ENCODE assay signal across 24 cellular contexts in the genomic region with DNA sequence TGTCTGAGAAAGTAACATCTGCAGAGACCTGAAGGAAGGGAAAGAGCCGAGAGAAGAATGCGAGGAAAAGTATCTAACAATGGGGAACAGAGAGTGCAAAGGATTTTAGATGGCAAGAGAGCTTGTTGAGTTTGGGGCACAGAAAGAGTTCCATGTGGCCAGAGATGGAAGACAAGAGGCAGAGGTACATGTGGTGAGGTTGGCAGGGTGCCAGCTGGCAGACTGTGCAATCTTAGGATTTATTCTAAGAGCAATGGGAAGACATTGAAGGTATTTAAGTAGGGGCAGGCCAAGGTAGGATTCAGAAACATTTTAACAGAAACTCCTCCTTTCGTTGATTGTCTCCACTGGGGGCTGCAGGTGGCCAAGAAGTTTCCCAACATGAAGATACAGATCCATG. TPM values are rescaled to one million over a fixed set of nuclear protein-coding genes. Genes with fewer than 3 reads are reported as not detected.
DNase-seq lines count a peak whose midpoint lies in the region; ATAC-seq, FAIRE-seq and TF ChIP-seq lines count a peak whose summit lies in the region.
"Had no signal": no experiment of that assay in that cellular context is flagged by ENCODE, and none has a peak within 500 bp of the region (broad histone marks: within the 10 kb centered on the region; RNA-seq: fewer than 3 reads in every experiment).

No MANE protein-coding gene starts in this region.

- in situ Hi-C loops in K562 (cut with MboI), result no loop called here

- H3K27me3 ChIP-seq in A673 (replicated peaks; ENCODE audit: insufficient read depth, low read depth, low read length, poor library complexity) (peaks cover 22% of the 10 kb centered on the region), K562 (ENCODE audit: control insufficient read depth in 2 of 2, insufficient read depth in 2 of 2, low read length in 2 of 2) (peaks cover 28 to 38% of the 10 kb centered on the region in 2 experiments; a peak in 3 of 5 replicates)
- H3K27me3 ChIP-seq: Peyer's patch had no signal

- WGBS in K562 (ENCODE audit: insufficient coverage, low coverage, missing lambda C conversion rate), result 0% methylated on average over 3 of the region's 3 CpGs

- no peaks in the 10 kb centered on the region for H3K79me2 ChIP-seq in K562 (ENCODE audit: control insufficient read depth, insufficient read depth, low read length)

- no peak for FAIRE-seq in K562 (lab: Jason Lieb, UNC)

- H2AFZ ChIP-seq in K562 (ENCODE audit: low read depth, low read length), result no peak overlapping the region
- H2AFZ ChIP-seq: GM23338 had no signal

- no peak for TF ChIP-seq EP300 in K562 (IDR thresholded peaks at IDR 0.05; ENCODE audit: low read length)

- H3K9ac ChIP-seq in K562 (ENCODE audit: insufficient read depth in 1 of 2, low read depth in 2 of 2, low read length in 2 of 2), result no peak overlapping the region
- H3K9ac ChIP-seq: KMS-11 had no signal

- TF ChIP-seq CTCF in A673 (conservative IDR thresholded peaks at IDR 0.05; ENCODE audit: low read depth, low read length) (no peak), K562 (IDR thresholded peaks at IDR 0.05 in 2 of 3, conservative IDR thresholded peaks at IDR 0.05 in 1 of 3; ENCODE audit: insufficient read depth in 2 of 3, low read depth in 1 of 3, low read length in 3 of 3) (no peak)

- no peak for TF ChIP-seq RAD21 in K562 (CRISPR knock-in tag; conservative IDR thresholded peaks at IDR 0.05 in 1 of 2, IDR thresholded peaks at IDR 0.05 in 1 of 2)

- H4K20me1 ChIP-seq in K562 (replicated peaks; ENCODE audit: control insufficient read depth, insufficient read depth, low read length), result no peaks in the 10 kb centered on the region

- H3K27ac ChIP-seq in A673 (ENCODE audit: low read depth, low read length, poor library complexity, severe bottlenecking) (no peak overlapping the region), K562 (ENCODE audit: extremely low read depth, low read depth, low read length) (no peak overlapping the region)
- H3K27ac ChIP-seq: 22Rv1, KMS-11, Peyer's patch, SK-N-MC had no signal

- H3K9me3 ChIP-seq in A673 (ENCODE audit: low read depth, low read length, poor library complexity, severe bottlenecking) (no peaks in the 10 kb centered on the region), K562 (replicated peaks; ENCODE audit: control insufficient read depth, insufficient read depth, low read depth, low read length) (no peaks in the 10 kb centered on the region)
- H3K9me3 ChIP-seq: Peyer's patch had no signal

- CTCF ChIA-PET in A673 (lab: Charles Lee) (no interaction called here), K562 (lab: Yijun Ruan, JAX; ENCODE audit: low intra/inter-chr PET ratio) (no interaction called here)

- H3K4me1 ChIP-seq in A673 (ENCODE audit: insufficient read depth, low read length, poor library complexity, severe bottlenecking) (no peaks in the 10 kb centered on the region), K562 (replicated peaks in 1 of 2; ENCODE audit: control insufficient read depth in 2 of 2, insufficient read depth in 2 of 2, low read length in 2 of 2) (no peaks in the 10 kb centered on the region)
- H3K4me1 ChIP-seq: Peyer's patch had no signal

- H3K4me2 ChIP-seq in K562 (ENCODE audit: insufficient read depth, low read length), result no peak overlapping the region
- H3K4me2 ChIP-seq: GM23338, KMS-11 had no signal

- no peak for TF ChIP-seq POLR2A in K562 (conservative IDR thresholded peaks at IDR 0.05)

- intact Hi-C loops in A673 (cut with micrococcal nuclease; ENCODE audit: unreplicated experiment) (no loop called here), K562 (cut with micrococcal nuclease) (no loop called here)

- DNase-seq in DMS 273 (lab: John Stamatoyannopoulos, UW; ENCODE audit: unreplicated experiment) (peak; percentile 17), DMS 273 treated with DMSO at 0.1 percent for 48 hours (lab: John Stamatoyannopoulos, UW) (no peak), A673 (ENCODE audit: low spot score) (peak; percentile 21), NCI-H82 (lab: John Stamatoyannopoulos, UW) (peak; percentile 83), K562 (ENCODE audit: extremely low read depth in 1 of 4, low spot score in 3 of 4) (no peak)
- no peak for DNase-seq in stimulated activated naive CD4-positive, alpha-beta T cell treated with Interleukin-2 at 50 U/mL for 16 hours (lab: John Stamatoyannopoulos, UW)
- no peak for DNase-seq in stimulated activated CD4-positive, alpha-beta T cell treated with anti-CD3 and anti-CD28 coated beads, Interleukin-4, amount 100 ng/mL, for 4 hours
- DNase-seq: ACHN, Calu3, H9, HFFc6, NCI-H1092 treated with DMSO at 0.1 percent for 48 hours, NCI-H1436, NCI-H187, NCI-H2081 treated with DMSO at 0.1 percent for 48 hours, NCI-H446 treated with DMSO at 0.1 percent for 48 hours, Peyer's patch, SIG-M5 had no signal

- BruUV-seq in A673 (replicated peaks; lab: Mats Ljungman, UMichigan) (no TSS peak), K562 (replicated peaks; lab: Mats Ljungman, UMichigan) (no TSS peak)

- H3K36me3 ChIP-seq in A673 (ENCODE audit: insufficient read depth, low read length, poor library complexity, severe bottlenecking) (no peaks in the 10 kb centered on the region), K562 (ENCODE audit: control insufficient read depth, insufficient read depth, low read length) (no peaks in the 10 kb centered on the region)
- H3K36me3 ChIP-seq: Peyer's patch had no signal

- H3K9me1 ChIP-seq in K562 (ENCODE audit: control insufficient read depth, insufficient read depth, low read length), result no peaks in the 10 kb centered on the region

- ATAC-seq in K562, result no peak
- ATAC-seq: GM23338 had no signal

- POLR2A ChIA-PET in A673 (lab: Charles Lee; ENCODE audit: low non-redundant PET) (interaction anchor here (0.6 kb wide), 1 partner anchor 84 kb away, joined by 3 read pairs; no protein-coding TSS in a partner anchor), K562 (lab: Yijun Ruan, JAX) (no interaction called here)

- no peak overlapping the region for H3K4me3 ChIP-seq in A673 (ENCODE audit: low read depth, low read length, poor library complexity, severe bottlenecking)
- no peak overlapping the region for H3K4me3 ChIP-seq in K562
- H3K4me3 ChIP-seq: GM23338, Peyer's patch, SK-N-MC had no signal

TF ChIP-seq in K562, 482 proteins besides CTCF, POLR2A, EP300 and RAD21 (continues in another document):
- TF ChIP-seq, protein P1, sequence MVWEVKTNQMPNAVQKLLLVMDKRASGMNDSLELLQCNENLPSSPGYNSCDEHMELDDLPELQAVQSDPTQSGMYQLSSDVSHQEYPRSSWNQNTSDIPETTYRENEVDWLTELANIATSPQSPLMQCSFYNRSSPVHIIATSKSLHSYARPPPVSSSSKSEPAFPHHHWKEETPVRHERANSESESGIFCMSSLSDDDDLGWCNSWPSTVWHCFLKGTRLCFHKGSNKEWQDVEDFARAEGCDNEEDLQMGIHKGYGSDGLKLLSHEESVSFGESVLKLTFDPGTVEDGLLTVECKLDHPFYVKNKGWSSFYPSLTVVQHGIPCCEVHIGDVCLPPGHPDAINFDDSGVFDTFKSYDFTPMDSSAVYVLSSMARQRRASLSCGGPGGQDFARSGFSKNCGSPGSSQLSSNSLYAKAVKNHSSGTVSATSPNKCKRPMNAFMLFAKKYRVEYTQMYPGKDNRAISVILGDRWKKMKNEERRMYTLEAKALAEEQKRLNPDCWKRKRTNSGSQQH (CRISPR knock-in tag; IDR thresholded peaks at IDR 0.05), result no peak
- TF ChIP-seq RBBP5 (IDR thresholded peaks at IDR 0.05; ENCODE audit: borderline replicate concordance, insufficient read depth, low read length, poor library complexity, severe bottlenecking) (no peak), JUN (IDR thresholded peaks at IDR 0.05; ENCODE audit: borderline replicate concordance, low read depth, low read length) (no peak), JUN (CRISPR knock-in tag; IDR thresholded peaks at IDR 0.05; ENCODE audit: borderline replicate concordance) (no peak), SETDB1 (IDR thresholded peaks at IDR 0.05; ENCODE audit: low read length) (no peak), SRF (CRISPR knock-in tag; IDR thresholded peaks at IDR 0.05) (no peak)

RNA-seq across cellular contexts. Expression of a gene that starts 20.4 kb away (rescaled TPM):
- total RNA-seq in A673 (2021) (not detected in 2 replicates), K562 (2014; rRNA removed) (0.08 TPM in 1 of 2 replicates, not detected in the other), K562 (2014; rRNA removed; fragmentation: Illumina TruSeq; extraction: Trizol) (not detected in 2 replicates), K562 (2015; rRNA removed; fragmentation: Illumina TruSeq; extraction: Trizol) (0.07 and 0.11 TPM in 2 replicates), K562 (2021) (0.11 and 0.31 TPM in 2 replicates)
- total RNA-seq in K562 (2011; cell fraction: chromatin; rRNA removed; ENCODE audit: low replicate concordance), result not detected in 2 replicates
- total RNA-seq in K562 (2011; cell fraction: nucleolus; rRNA removed), result not detected in 2 replicates
- total RNA-seq in K562 (2011; cell fraction: nucleoplasm; rRNA removed), result not detected in 2 replicates
- polyA plus RNA-seq in K562 (2011; rRNA removed) (0.10 TPM in 1 of 2 replicates, not detected in the other), K562 (2014; fragmentation: Illumina TruSeq; extraction: Trizol) (0.15 TPM in 1 of 2 replicates, not detected in the other), K562 (2014; fragmentation: Nextera tagmentation; extraction: Ambion mirVana) (under 1 TPM; 0.06 to 0.07 TPM), K562 (2014; rRNA removed) (not detected in 2 replicates)
- 0.12 and 0.15 TPM in 2 replicates for polyA plus RNA-seq in K562 (2011; cell fraction: cytosol; rRNA removed)
- polyA plus RNA-seq in K562 (2011; cell fraction: nucleus; rRNA removed), result not detected in 2 replicates
- polyA plus RNA-seq in K562 (2012), result 0.17 and 0.22 TPM in 2 replicates
- polyA minus RNA-seq in K562 (2011; rRNA and poly(A)+ RNA removed), result 0.11 and 0.18 TPM in 2 replicates
- polyA minus RNA-seq in K562 (2011; cell fraction: cytosol; rRNA and poly(A)+ RNA removed), result not detected in 2 replicates
- not detected in 2 replicates for polyA minus RNA-seq in K562 (2011; cell fraction: nucleus; rRNA and poly(A)+ RNA removed)
- total RNA-seq: Calu3; HFFc6; OCI-LY7; Peyer's patch; T-helper 1 cell treated with Interleukin-12 subunit alpha and Interleukin-12 subunit beta and Interleukin-4 antibody, amounts not matched to agents 30 ng/mL and 1 ng/mL, for 36 hours had no signal

RNA-seq across cellular contexts. Expression of a gene that starts 21.9 kb away (rescaled TPM):
- total RNA-seq in A673 (2021), result not detected in 2 replicates
- total RNA-seq in K562 (2011; cell fraction: chromatin; rRNA removed; ENCODE audit: low replicate concordance), result not detected in 2 replicates
- not detected in 2 replicates for total RNA-seq in K562 (2011; cell fraction: nucleolus; rRNA removed)
- total RNA-seq in K562 (2011; cell fraction: nucleoplasm; rRNA removed), result not detected in 2 replicates
- not detected in 2 replicates for total RNA-seq in K562 (2014; rRNA removed)
- not detected in 2 replicates for total RNA-seq in K562 (2014; rRNA removed; fragmentation: Illumina TruSeq; extraction: Trizol)
- not detected in 2 replicates for total RNA-seq in K562 (2015; rRNA removed; fragmentation: Illumina TruSeq; extraction: Trizol)
- total RNA-seq in K562 (2021), result not detected in 2 replicates
- polyA plus RNA-seq in K562 (2011; rRNA removed), result not detected in 2 replicates
- not detected in 2 replicates for polyA plus RNA-seq in K562 (2011; cell fraction: cytosol; rRNA removed)
- polyA plus RNA-seq in K562 (2011; cell fraction: nucleus; rRNA removed), result not detected in 2 replicates
- polyA plus RNA-seq in K562 (2012), result not detected in 2 replicates
- polyA plus RNA-seq in K562 (2014; fragmentation: Illumina TruSeq; extraction: Trizol), result not detected in 2 replicates
- polyA plus RNA-seq in K562 (2014; fragmentation: Nextera tagmentation; extraction: Ambion mirVana), result not detected
- polyA plus RNA-seq in K562 (2014; rRNA removed), result not detected in 2 replicates
- not detected in 2 replicates for polyA minus RNA-seq in K562 (2011; rRNA and poly(A)+ RNA removed)
- polyA minus RNA-seq in K562 (2011; cell fraction: cytosol; rRNA and poly(A)+ RNA removed), result not detected in 2 replicates
- not detected in 2 replicates for polyA minus RNA-seq in K562 (2011; cell fraction: nucleus; rRNA and poly(A)+ RNA removed)
- total RNA-seq: Calu3; GM23338; H9; HFFc6; OCI-LY7; Peyer's patch; T-helper 1 cell treated with Interleukin-12 subunit alpha and Interleukin-12 subunit beta and Interleukin-4 antibody, amounts not matched to agents 30 ng/mL and 1 ng/mL, for 36 hours had no signal
- polyA plus RNA-seq: GM23338 had no signal

Comparison
In these comparisons a context has a peak if more than half of its experiments do, and no peak if none do; other contexts are left out.
1. DNase-seq: peak in DMS 273 (single experiment), A673 (single experiment) and NCI-H82 (single experiment); none in DMS 273 treated with DMSO at 0.1 percent for 48 hours (single experiment), K562 (0 of 4), stimulated activated naive CD4-positive, alpha-beta T cell treated with Interleukin-2 at 50 U/mL for 16 hours (single experiment) and stimulated activated CD4-positive, alpha-beta T cell treated with anti-CD3 and anti-CD28 coated beads, Interleukin-4, amount 100 ng/mL, for 4 hours (0 of 2).